In genomic region chr4:84378983-84379382, GRCh38 we compare ENCODE assay signal across 15 cellular contexts.
"Had no signal": no experiment of that assay in that cellular context is flagged by ENCODE, and none has a peak within 500 bp of the region (broad histone marks: within the 10 kb centered on the region; RNA-seq: fewer than 3 reads in every experiment).

No MANE protein-coding gene starts in this region.

- DNase-seq: activated CD4-positive, alpha-beta memory T cell treated with anti-CD3 and anti-CD28 coated beads for 36 hours; activated CD8-positive, alpha-beta memory T cell treated with anti-CD3 and anti-CD28 coated beads, Interleukin-2, amount 10 ng/mL, durations not matched to agents 7 days and 5 days; activated naive CD4-positive, alpha-beta T cell treated with anti-CD3 and anti-CD28 coated beads, Interleukin-2, amount 10 ng/mL, durations not matched to agents 7 days and 5 days; activated T-cell treated with anti-CD3 and anti-CD28 coated beads, Interleukin-2, amount 50 U/mL, for 1 hour; effector memory CD4-positive, alpha-beta T cell; foreskin melanocyte; head of caudate nucleus; nephron progenitor cell; spleen; stimulated activated CD4-positive, alpha-beta T cell treated with anti-CD3 and anti-CD28 coated beads, Interleukin-1b, Interleukin-23, amount 100 ng/mL, for 48 hours; stomach; T-cell; T1000 had no signal

- ATAC-seq: activated CD8-positive, alpha-beta memory T cell treated with anti-CD3 and anti-CD28 coated beads, Interleukin-2, amount 10 ng/mL, durations not matched to agents 7 days and 5 days; sciatic nerve; T-cell had no signal

- H3K9me3 ChIP-seq: spleen, stomach, thoracic aorta had no signal

- H3K36me3 ChIP-seq: spleen, stomach, thoracic aorta had no signal

- H3K4me3 ChIP-seq: spleen, stomach, thoracic aorta had no signal

- H3K27me3 ChIP-seq: stomach had no signal

- H3K27ac ChIP-seq: spleen, stomach, thoracic aorta had no signal

- H3K4me1 ChIP-seq: spleen, stomach had no signal
